In genomic region chrX:5724123-5724522, GRCh38 we compare ENCODE assay signal across 20 cellular contexts.
A peak's percentile ranks its signal among the peaks of the same experiment; 100 is the strongest.
DNase-seq lines count a peak whose midpoint lies in the region; ATAC-seq, FAIRE-seq and TF ChIP-seq lines count a peak whose summit lies in the region.
"Had no signal": no experiment of that assay in that cellular context is flagged by ENCODE, and none has a peak within 500 bp of the region (broad histone marks: within the 10 kb centered on the region; RNA-seq: fewer than 3 reads in every experiment).

No MANE protein-coding gene starts in this region.

- no peak for ATAC-seq in HepG2
- no peak for ATAC-seq in right lobe of liver
- ATAC-seq in K562, result no peak
- no peak for ATAC-seq in HG03442 (IDR thresholded peaks at IDR 0.05; ENCODE audit: unreplicated experiment)
- ATAC-seq: CD8-positive, alpha-beta T cell; HCT116 had no signal

- H4K20me1 ChIP-seq in HepG2 (ENCODE audit: insufficient read depth, low read length) (no peaks in the 10 kb centered on the region), K562 (replicated peaks; ENCODE audit: control insufficient read depth, insufficient read depth, low read length) (no peaks in the 10 kb centered on the region)
- H4K20me1 ChIP-seq: BLaER1 had no signal

- in situ Hi-C loops in HepG2 (cut with HindIII; ENCODE audit: extremely low pct_ligation_motif_present, low pct_unique_long_range_greater_than_20kb) (no loop called here), K562 (cut with MboI) (no loop called here)

- H3K27me3 ChIP-seq in HepG2 (ENCODE audit: control insufficient read depth in 1 of 2, insufficient read depth in 2 of 2, low read length in 2 of 2), result no peaks in the 10 kb centered on the region
- H3K27me3 ChIP-seq in right lobe of liver, result no peaks in the 10 kb centered on the region
- H3K27me3 ChIP-seq in K562 (ENCODE audit: control insufficient read depth in 2 of 2, insufficient read depth in 2 of 2, low read length in 2 of 2), result no peaks in the 10 kb centered on the region
- H3K27me3 ChIP-seq in subcutaneous abdominal adipose tissue (ENCODE audit: control insufficient read depth in 5 of 5, insufficient read depth in 4 of 5, low read length in 5 of 5), result no peaks in the 10 kb centered on the region
- H3K27me3 ChIP-seq: BLaER1 had no signal

- no peak for TF ChIP-seq EP300 in HepG2 (IDR thresholded peaks at IDR 0.05; ENCODE audit: low read depth in 2 of 2, low read length in 2 of 2)
- no peak for TF ChIP-seq EP300 in HepG2 (CRISPR knock-in tag; IDR thresholded peaks at IDR 0.05; ENCODE audit: borderline replicate concordance)
- TF ChIP-seq EP300 in K562 (IDR thresholded peaks at IDR 0.05; ENCODE audit: low read length), result no peak

- BruUV-seq in HepG2 (replicated peaks; lab: Mats Ljungman, UMichigan) (no TSS peak), K562 (replicated peaks; lab: Mats Ljungman, UMichigan) (no TSS peak)

- H3K4me2 ChIP-seq in HepG2 (ENCODE audit: low read depth, low read length) (no peak overlapping the region), K562 (ENCODE audit: insufficient read depth, low read length) (no peak overlapping the region)
- H3K4me2 ChIP-seq: BLaER1 had no signal

- CTCF ChIA-PET in HepG2 (lab: Yijun Ruan, JAX; ENCODE audit: low intra/inter-chr PET ratio, low total read pairs) (no interaction called here), K562 (lab: Yijun Ruan, JAX; ENCODE audit: low intra/inter-chr PET ratio) (no interaction called here)

- DNase-seq in HepG2 (ENCODE audit: low spot score), result no peak
- DNase-seq in right lobe of liver, result no peak
- DNase-seq in K562 (ENCODE audit: extremely low read depth in 1 of 4, low spot score in 3 of 4), result no peak
- DNase-seq in cerebellar nuclear complex (lab: John Stamatoyannopoulos, UW), result no peak
- DNase-seq: 8988T; Caco-2; CD4-positive, CD25-positive, alpha-beta regulatory T cell; CD8-positive, alpha-beta T cell; DMS153; DND-41; GM23248; H9 had no signal

- intact Hi-C loops in HepG2 (cut with micrococcal nuclease; ENCODE audit: unreplicated experiment) (no loop called here), right lobe of liver (cut with DNase I) (no loop called here), K562 (cut with micrococcal nuclease) (no loop called here)

- H3K9me3 ChIP-seq in HepG2 (ENCODE audit: low read length), result peaks cover 58% of the 10 kb centered on the region
- H3K9me3 ChIP-seq in right lobe of liver, result no peaks in the 10 kb centered on the region
- no peaks in the 10 kb centered on the region for H3K9me3 ChIP-seq in K562 (replicated peaks; ENCODE audit: control insufficient read depth, insufficient read depth, low read depth, low read length)
- H3K9me3 ChIP-seq in subcutaneous abdominal adipose tissue (ENCODE audit: control insufficient read depth in 5 of 5, low read length in 5 of 5), result peaks cover 0 to 5% (median 0%) of the 10 kb centered on the region in 5 donors
- H3K9me3 ChIP-seq: Caco-2 had no signal

- no peaks in the 10 kb centered on the region for H3K36me3 ChIP-seq in HepG2 (replicated peaks in 1 of 2; ENCODE audit: control insufficient read depth in 1 of 2, insufficient read depth in 2 of 2, low read length in 2 of 2)
- H3K36me3 ChIP-seq in right lobe of liver, result no peaks in the 10 kb centered on the region
- no peaks in the 10 kb centered on the region for H3K36me3 ChIP-seq in K562 (ENCODE audit: control insufficient read depth, insufficient read depth, low read length)
- H3K36me3 ChIP-seq in subcutaneous abdominal adipose tissue (ENCODE audit: control insufficient read depth in 5 of 5, insufficient read depth in 5 of 5, low read length in 5 of 5), result no peaks in the 10 kb centered on the region
- H3K36me3 ChIP-seq: BLaER1 had no signal

- no peaks in the 10 kb centered on the region for H3K4me1 ChIP-seq in HepG2 (ENCODE audit: insufficient read depth, low read length)
- H3K4me1 ChIP-seq in right lobe of liver, result no peaks in the 10 kb centered on the region
- no peaks in the 10 kb centered on the region for H3K4me1 ChIP-seq in K562 (replicated peaks in 1 of 2; ENCODE audit: control insufficient read depth in 2 of 2, insufficient read depth in 2 of 2, low read length in 2 of 2)
- no peaks in the 10 kb centered on the region for H3K4me1 ChIP-seq in subcutaneous abdominal adipose tissue (ENCODE audit: control insufficient read depth in 5 of 5, insufficient read depth in 5 of 5, low read length in 5 of 5)
- H3K4me1 ChIP-seq: BLaER1, Caco-2 had no signal

- H3K4me3 ChIP-seq in HepG2 (replicated peaks in 1 of 3; ENCODE audit: insufficient read depth in 1 of 3, low read depth in 2 of 3, low read length in 3 of 3), result no peak overlapping the region
- H3K4me3 ChIP-seq in right lobe of liver, result no peak overlapping the region
- no peak overlapping the region for H3K4me3 ChIP-seq in K562
- peak overlapping the region in 4 of 5 donors; percentile 2 to 49 (median 22) for H3K4me3 ChIP-seq in subcutaneous abdominal adipose tissue (ENCODE audit: low read depth in 1 of 5, low read length in 5 of 5)
- H3K4me3 ChIP-seq: BLaER1, GM23248 had no signal

- TF ChIP-seq RAD21 in HepG2 (CRISPR knock-in tag; IDR thresholded peaks at IDR 0.05) (no peak), K562 (CRISPR knock-in tag; conservative IDR thresholded peaks at IDR 0.05 in 1 of 2, IDR thresholded peaks at IDR 0.05 in 1 of 2) (no peak)

- POLR2A ChIA-PET in HepG2 (lab: Yijun Ruan, JAX) (no interaction called here), K562 (lab: Yijun Ruan, JAX) (no interaction called here)

- H3K9me1 ChIP-seq in K562 (ENCODE audit: control insufficient read depth, insufficient read depth, low read length), result no peaks in the 10 kb centered on the region

- TF ChIP-seq POLR2A in HepG2 (IDR thresholded peaks at IDR 0.05; ENCODE audit: insufficient read depth in 1 of 2, low read depth in 2 of 2, low read length in 2 of 2) (no peak), right lobe of liver (IDR thresholded peaks at IDR 0.05) (no peak), K562 (conservative IDR thresholded peaks at IDR 0.05) (no peak)

- H3K9ac ChIP-seq in HepG2 (ENCODE audit: insufficient read depth, low read depth, low read length) (no peak overlapping the region), K562 (ENCODE audit: insufficient read depth in 1 of 2, low read depth in 2 of 2, low read length in 2 of 2) (no peak overlapping the region), subcutaneous abdominal adipose tissue (ENCODE audit: low read length in 5 of 5) (no peak overlapping the region)
- H3K9ac ChIP-seq: BLaER1, GM23248 had no signal

- no peak overlapping the region for H3K27ac ChIP-seq in HepG2 (ENCODE audit: extremely low read length, insufficient read depth, low read length)
- H3K27ac ChIP-seq in right lobe of liver, result no peak overlapping the region
- H3K27ac ChIP-seq in K562 (ENCODE audit: extremely low read depth, low read depth, low read length), result no peak overlapping the region
- no peak overlapping the region for H3K27ac ChIP-seq in subcutaneous abdominal adipose tissue (ENCODE audit: low read depth, low read length)
- H3K27ac ChIP-seq: BLaER1, C4-2B, GM23248 had no signal

- H2AFZ ChIP-seq in HepG2 (ENCODE audit: low read length), result no peak overlapping the region
- H2AFZ ChIP-seq in K562 (ENCODE audit: low read depth, low read length), result no peak overlapping the region
- H2AFZ ChIP-seq: GM23248 had no signal

- TF ChIP-seq CTCF in HepG2 (CRISPR knock-in tag; IDR thresholded peaks at IDR 0.05), result no peak
- no peak for TF ChIP-seq CTCF in right lobe of liver (IDR thresholded peaks at IDR 0.05)
- no peak for TF ChIP-seq CTCF in K562 (IDR thresholded peaks at IDR 0.05 in 2 of 3, conservative IDR thresholded peaks at IDR 0.05 in 1 of 3; ENCODE audit: insufficient read depth in 2 of 3, low read depth in 1 of 3, low read length in 3 of 3)

- FAIRE-seq in HepG2 (lab: Jason Lieb, UNC) (no peak), K562 (lab: Jason Lieb, UNC) (no peak)
- FAIRE-seq: G401.6, GM12892, GM19239 had no signal

- H3K79me2 ChIP-seq in HepG2 (ENCODE audit: insufficient read depth, low read length) (no peaks in the 10 kb centered on the region), K562 (ENCODE audit: control insufficient read depth, insufficient read depth, low read length) (no peaks in the 10 kb centered on the region)

- WGBS in HepG2 (ENCODE audit: low lambda C conversion rate), result 9% methylated on average over 5 of the region's 5 CpGs
- WGBS in right lobe of liver (ENCODE audit: insufficient coverage, low coverage, low lambda C conversion rate, missing lambda C conversion rate), result 51% methylated on average over 5 of the region's 5 CpGs
- 3% methylated on average over 5 of the region's 5 CpGs for WGBS in K562 (ENCODE audit: insufficient coverage, low coverage, missing lambda C conversion rate)

TF ChIP-seq in HepG2, 621 proteins besides CTCF, POLR2A, EP300 and RAD21 (continues in another document):
- TF ChIP-seq MAFK (conservative IDR thresholded peaks at IDR 0.05 in 1 of 2, IDR thresholded peaks at IDR 0.05 in 1 of 2; ENCODE audit: low read length in 2 of 2), result peak; percentile 50 to 74; a peak in 3 of 4 replicates

TF ChIP-seq in K562, 482 proteins besides CTCF, POLR2A, EP300 and RAD21:
- TF ChIP-seq TAF15 (IDR thresholded peaks at IDR 0.05; ENCODE audit: low read depth, low read length) (no peak), TBP (optimal IDR thresholded peaks at IDR 0.05; ENCODE audit: low read depth, low read length) (no peak), MAFK (IDR thresholded peaks at IDR 0.05; ENCODE audit: low read length) (0 out of 2 replicates have a peak, but pooled peaks have one; percentile 12)

Comparison
In these comparisons a context has a peak if more than half of its experiments do, and no peak if none do; other contexts are left out.
1. H3K4me3 ChIP-seq: peak in subcutaneous abdominal adipose tissue (4 of 5); none in HepG2 (0 of 3), right lobe of liver (0 of 3) and K562 (single experiment).
2. Of the 241 proteins assayed by ChIP-seq in both HepG2 and K562: peak only in HepG2: MAFF; only in K562: none; in both: MAFK; in neither: 239.